ENCODE assay signal across 14 cellular contexts in genomic region chr13:114032121-114032799, GRCh38. TPM values are rescaled to one million over a fixed set of nuclear protein-coding genes. Genes with fewer than 3 reads are reported as not detected.
DNase-seq lines count a peak whose midpoint lies in the region; ATAC-seq and TF ChIP-seq lines count a peak whose summit lies in the region.
"Had no signal": no experiment of that assay in that cellular context is flagged by ENCODE, and none has a peak within 500 bp of the region (broad histone marks: within the 10 kb centered on the region; RNA-seq: fewer than 3 reads in every experiment).

No MANE protein-coding gene starts in this region.

- no peaks in the 10 kb centered on the region for H3K36me3 ChIP-seq in thoracic aorta

- no peaks in the 10 kb centered on the region for H3K36me3 Mint-ChIP-seq in activated naive CD8-positive, alpha-beta T cell
- H3K36me3 Mint-ChIP-seq in activated naive CD8-positive, alpha-beta T cell treated with anti-CD3 and anti-CD28 coated beads, Interleukin-2, amount 50 U/mL, for 24 hours (ENCODE audit: low read depth): peaks cover 15% of the 10 kb centered on the region

- no peak overlapping the region for H3K4me3 Mint-ChIP-seq in activated naive CD8-positive, alpha-beta T cell
- no peak overlapping the region for H3K4me3 Mint-ChIP-seq in activated naive CD8-positive, alpha-beta T cell treated with anti-CD3 and anti-CD28 coated beads, Interleukin-2, amount 50 U/mL, for 24 hours
- H3K4me3 Mint-ChIP-seq: activated T-helper 17 cell treated with anti-CD3 and anti-CD28 coated beads, Interleukin-2, amount 50 U/mL, for 72 hours had no signal

- no peak for ATAC-seq in activated naive CD8-positive, alpha-beta T cell treated with anti-CD3 and anti-CD28 coated beads, Interleukin-2, amount 50 U/mL, for 24 hours
- ATAC-seq in thoracic aorta (ENCODE audit: insufficient number of reproducible peaks, low FRiP score, low read depth) (no peak), GM18519 (IDR thresholded peaks at IDR 0.05; ENCODE audit: low FRiP score, unreplicated experiment) (no peak)
- ATAC-seq: activated T-helper 17 cell treated with anti-CD3 and anti-CD28 coated beads, Interleukin-2, amount 50 U/mL, for 72 hours had no signal

- H3K4me3 ChIP-seq in cardiac fibroblast (replicated peaks in 1 of 2; ENCODE audit: low read depth in 2 of 2, low read length in 2 of 2) (no peak overlapping the region), thoracic aorta (no peak overlapping the region)
- H3K4me3 ChIP-seq: A549, lung had no signal

- DNase-seq in activated naive CD8-positive, alpha-beta T cell treated with anti-CD3 and anti-CD28 coated beads, Interleukin-2, amount 50 U/mL, for 24 hours: no peak
- DNase-seq in cardiac fibroblast (ENCODE audit: low read depth in 2 of 2) (peak; percentile 81 to 85), lung microvascular endothelial cell (ENCODE audit: low read depth in 2 of 2) (peak; percentile 56 to 83), thoracic aorta (ENCODE audit: low spot score) (no peak), NCI-H1417 (lab: John Stamatoyannopoulos, UW) (no peak), NCI-H1436 (lab: John Stamatoyannopoulos, UW) (no peak)
- DNase-seq: effector memory CD4-positive, alpha-beta T cell; NK-92 treated with Interleukin-12 subunit alpha and Interleukin-12 subunit beta, amount 100 ng/mL, for 24 hours had no signal

- no peaks in the 10 kb centered on the region for H3K27me3 Mint-ChIP-seq in activated naive CD8-positive, alpha-beta T cell
- H3K27me3 Mint-ChIP-seq in activated naive CD8-positive, alpha-beta T cell treated with anti-CD3 and anti-CD28 coated beads, Interleukin-2, amount 50 U/mL, for 24 hours: no peaks in the 10 kb centered on the region
- H3K27me3 Mint-ChIP-seq: activated T-helper 17 cell treated with anti-CD3 and anti-CD28 coated beads, Interleukin-2, amount 50 U/mL, for 72 hours had no signal

- H3K4me1 ChIP-seq in thoracic aorta (ENCODE audit: control insufficient read depth in 1 of 2, low read depth in 2 of 2): peaks cover 24 to 41% of the 10 kb centered on the region in 2 donors

- no peaks in the 10 kb centered on the region for H3K9me3 ChIP-seq in thoracic aorta
- H3K9me3 ChIP-seq: A549 had no signal

- TF ChIP-seq CTCF in cardiac fibroblast (IDR thresholded peaks at IDR 0.05; ENCODE audit: low read depth, low read length) (no peak), thoracic aorta (IDR thresholded peaks at IDR 0.05) (no peak)

- peak overlapping the region; percentile 1 to 46 for H3K27ac ChIP-seq in thoracic aorta
- H3K27ac ChIP-seq: VCaP had no signal

- peaks cover 24% of the 10 kb centered on the region for H3K4me1 Mint-ChIP-seq in activated naive CD8-positive, alpha-beta T cell (ENCODE audit: low read depth)
- H3K4me1 Mint-ChIP-seq in activated naive CD8-positive, alpha-beta T cell treated with anti-CD3 and anti-CD28 coated beads, Interleukin-2, amount 50 U/mL, for 24 hours: peaks cover 9% of the 10 kb centered on the region

- peak overlapping the region; percentile 22 for H3K27ac Mint-ChIP-seq in activated naive CD8-positive, alpha-beta T cell
- H3K27ac Mint-ChIP-seq in activated naive CD8-positive, alpha-beta T cell treated with anti-CD3 and anti-CD28 coated beads, Interleukin-2, amount 50 U/mL, for 24 hours: no peak overlapping the region
- H3K27ac Mint-ChIP-seq: activated T-helper 17 cell treated with anti-CD3 and anti-CD28 coated beads, Interleukin-2, amount 50 U/mL, for 72 hours had no signal

- H3K9me3 Mint-ChIP-seq in activated naive CD8-positive, alpha-beta T cell (ENCODE audit: low read depth): no peaks in the 10 kb centered on the region
- H3K9me3 Mint-ChIP-seq in activated naive CD8-positive, alpha-beta T cell treated with anti-CD3 and anti-CD28 coated beads, Interleukin-2, amount 50 U/mL, for 24 hours: no peaks in the 10 kb centered on the region
- H3K9me3 Mint-ChIP-seq: activated T-helper 17 cell treated with anti-CD3 and anti-CD28 coated beads, Interleukin-2, amount 50 U/mL, for 72 hours had no signal

- no peaks in the 10 kb centered on the region for H3K27me3 ChIP-seq in thoracic aorta (replicated peaks; ENCODE audit: insufficient read depth)

RNA-seq across cellular contexts. Expression of gene C13orf46, which starts 58.4 kb away (rescaled TPM):
- total RNA-seq in lung microvascular endothelial cell: under 0.01 and 0.20 TPM in 2 replicates
- 1 to 10 TPM; 1.1 TPM for total RNA-seq in thoracic aorta

Comparison
In these comparisons a context has a peak if more than half of its experiments do, and no peak if none do; other contexts are left out.
1. DNase-seq: peak in cardiac fibroblast (2 of 2) and lung microvascular endothelial cell (2 of 2); none in activated naive CD8-positive, alpha-beta T cell treated with anti-CD3 and anti-CD28 coated beads, Interleukin-2, amount 50 U/mL, for 24 hours (single experiment), thoracic aorta (single experiment), NCI-H1417 (0 of 3) and NCI-H1436 (single experiment).